Comparison of ENCODE assay signal across 27 cellular contexts in genomic region chr20:16684416-16684815, GRCh38. TPM values are rescaled to one million over a fixed set of nuclear protein-coding genes. Genes with fewer than 3 reads are reported as not detected.
A peak's percentile ranks its signal among the peaks of the same experiment; 100 is the strongest.
DNase-seq lines count a peak whose midpoint lies in the region; ATAC-seq and TF ChIP-seq lines count a peak whose summit lies in the region.
"Had no signal": no experiment of that assay in that cellular context is flagged by ENCODE, and none has a peak within 500 bp of the region (broad histone marks: within the 10 kb centered on the region; RNA-seq: fewer than 3 reads in every experiment).

No MANE protein-coding gene starts in this region.

- H3K79me2 ChIP-seq in SK-N-SH (ENCODE audit: insufficient read depth), result no peaks in the 10 kb centered on the region

- no peak for TF ChIP-seq CTCF in SK-N-SH (IDR thresholded peaks at IDR 0.05)

- H3K9me3 ChIP-seq in SK-N-SH, result no peaks in the 10 kb centered on the region
- H3K9me3 ChIP-seq: A549, BE2C, Caco-2 had no signal

- no peak for ATAC-seq in SK-N-SH treated with all-trans-retinoic acid at 6 μM for 48 hours
- ATAC-seq: A549; CD8-positive, alpha-beta T cell had no signal

- no peaks in the 10 kb centered on the region for H3K36me3 ChIP-seq in SK-N-SH (replicated peaks in 1 of 2; ENCODE audit: control insufficient read depth in 1 of 2, insufficient read depth in 2 of 2, low read length in 1 of 2)
- H3K36me3 ChIP-seq: BE2C; BLaER1; BLaER1 treated with 17β-estradiol and CSF1 and Interleukin-3, amounts not matched to agents 10 nM and 100 nM had no signal

- H2AFZ ChIP-seq in SK-N-SH (ENCODE audit: low read depth), result no peak overlapping the region

- CTCF ChIA-PET in SK-N-SH (lab: Yijun Ruan, JAX), result interaction anchor here (1.9 kb wide), 1 partner anchor 77 kb away, joined by 5 read pairs; no protein-coding TSS in a partner anchor

- H4K20me1 ChIP-seq in SK-N-SH (ENCODE audit: insufficient read depth), result no peaks in the 10 kb centered on the region
- H4K20me1 ChIP-seq: BLaER1; BLaER1 treated with 17β-estradiol and CSF1 and Interleukin-3, amounts not matched to agents 10 nM and 100 nM had no signal

- TF ChIP-seq EP300 in SK-N-SH (IDR thresholded peaks at IDR 0.05; ENCODE audit: borderline replicate concordance in 1 of 2, low read depth in 1 of 2, low read length in 1 of 2), result no peak; a peak in 1 of 4 replicates

- POLR2A ChIA-PET in SK-N-SH (lab: Yijun Ruan, JAX), result no interaction called here

- no peak overlapping the region for H3K4me2 ChIP-seq in SK-N-SH
- H3K4me2 ChIP-seq: A549; BLaER1; BLaER1 treated with 17β-estradiol and CSF1 and Interleukin-3, amounts not matched to agents 10 nM and 100 nM had no signal

- H3K27me3 ChIP-seq in SK-N-SH (ENCODE audit: insufficient read depth), result no peaks in the 10 kb centered on the region
- H3K27me3 ChIP-seq: BE2C; BLaER1; BLaER1 treated with 17β-estradiol and CSF1 and Interleukin-3, amounts not matched to agents 10 nM and 100 nM had no signal

- no peak for TF ChIP-seq RAD21 in SK-N-SH (IDR thresholded peaks at IDR 0.05; ENCODE audit: low read length)

- WGBS in SK-N-SH (ENCODE audit: low lambda C conversion rate), result 62% methylated on average over 2 of the region's 2 CpGs

- H3K9ac ChIP-seq in SK-N-SH, result no peak overlapping the region
- H3K9ac ChIP-seq: BLaER1; BLaER1 treated with 17β-estradiol and CSF1 and Interleukin-3, amounts not matched to agents 10 nM and 100 nM had no signal

- no peaks in the 10 kb centered on the region for H3K9me2 ChIP-seq in SK-N-SH

- no peak overlapping the region for H3K4me3 ChIP-seq in SK-N-SH (ENCODE audit: low read depth in 2 of 2, low read length in 1 of 2)
- H3K4me3 ChIP-seq: A549; BLaER1; BLaER1 treated with 17β-estradiol and CSF1 and Interleukin-3, amounts not matched to agents 10 nM and 100 nM had no signal

- no peak for DNase-seq in SK-N-SH
- DNase-seq: 8988T; ACHN; AML-193; BE2C; C1 segment of cervical spinal cord; Caco-2; Calu3; CD4-positive, alpha-beta memory T cell; CD4-positive, alpha-beta T cell; CD4-positive, CD25-positive, alpha-beta regulatory T cell; CD8-positive, alpha-beta memory T cell; CD8-positive, alpha-beta T cell; COR-L47; DMS 273 treated with DMSO at 0.1 percent for 48 hours; DMS153; DMS53; DMS79; DMS79 treated with DMSO at 0.1 percent for 48 hours; DND-41; EL had no signal

- H3K27ac ChIP-seq in SK-N-SH (ENCODE audit: low read depth in 2 of 2, low read length in 1 of 2), result no peak overlapping the region; a peak in 1 of 4 replicates
- H3K27ac ChIP-seq: 22Rv1; A549; BLaER1; BLaER1 treated with 17β-estradiol and CSF1 and Interleukin-3, amounts not matched to agents 10 nM and 100 nM; C4-2B had no signal

- peaks cover 0 to 4% of the 10 kb centered on the region in 2 experiments; a peak in 1 of 4 replicates for H3K4me1 ChIP-seq in SK-N-SH (ENCODE audit: control insufficient read depth in 1 of 2, insufficient read depth in 2 of 2, low read depth in 1 of 2, low read length in 1 of 2)
- H3K4me1 ChIP-seq: A549, BE2C, Caco-2 had no signal

- H3F3A ChIP-seq in SK-N-SH (replicated peaks; ENCODE audit: insufficient read depth), result no peaks in the 10 kb centered on the region

TF ChIP-seq in SK-N-SH, 30 proteins besides CTCF, POLR2A, EP300 and RAD21:
- TF ChIP-seq MXI1 (IDR thresholded peaks at IDR 0.05; ENCODE audit: low read depth, low read length) (no peak), RFX5 (IDR thresholded peaks at IDR 0.05; ENCODE audit: low read length) (no peak), FOSL2 (IDR thresholded peaks at IDR 0.05; ENCODE audit: borderline replicate concordance, low read depth) (no peak), GATA2 (CRISPR knock-in tag; IDR thresholded peaks at IDR 0.05) (peak; percentile 28; the same call in 1 of the 2 replicates), JUND (IDR thresholded peaks at IDR 0.05) (no peak), TCF12 (IDR thresholded peaks at IDR 0.05) (no peak)

TF ChIP-seq in SK-N-SH treated with all-trans-retinoic acid at 6 μM for 48 hours, 23 proteins besides CTCF, POLR2A, EP300 and RAD21:
- no peak for TF ChIP-seq ZFP30 (CRISPR knock-in tag; IDR thresholded peaks at IDR 0.05)
- TF ChIP-seq ZNF565 (CRISPR knock-in tag; conservative IDR thresholded peaks at IDR 0.05; ENCODE audit: low read depth), result no peak

RNA-seq across cellular contexts. Expression of gene SNRPB2, which starts 45.4 kb away (rescaled TPM):
- polyA plus RNA-seq in SK-N-SH (2012; rRNA removed), result 46.6 and 57.4 TPM in 2 replicates
- 81.5 and 127 TPM in 2 replicates for polyA plus RNA-seq in SK-N-SH (2012; cell fraction: cytosol; rRNA removed)
- 14.3 and 24.6 TPM in 2 replicates for polyA plus RNA-seq in SK-N-SH (2012; cell fraction: nucleus; rRNA removed)
